In the genomic region with DNA sequence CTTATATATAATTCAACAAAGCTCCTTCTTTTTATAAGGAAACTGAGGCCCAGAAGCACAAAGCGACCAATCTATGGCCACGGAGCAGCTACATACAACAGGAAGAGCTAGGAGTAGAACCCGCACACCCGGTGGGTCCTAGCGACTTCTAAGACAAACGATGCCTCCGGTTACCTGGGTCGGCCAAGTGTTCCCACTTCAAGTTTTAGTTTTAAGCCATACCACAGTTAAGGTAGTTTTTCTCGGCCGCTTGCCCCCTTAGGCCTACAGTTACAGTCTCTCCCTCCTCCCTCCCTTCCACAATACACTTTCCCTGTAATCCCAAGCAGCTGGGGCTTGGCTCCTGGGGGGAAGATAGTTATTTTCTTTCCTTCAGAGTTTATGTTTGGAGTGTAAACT, we compare ENCODE assay signal across 8 cellular contexts. TPM values are rescaled to one million over a fixed set of nuclear protein-coding genes. Genes with fewer than 3 reads are reported as not detected.
DNase-seq lines count a peak whose midpoint lies in the region; ATAC-seq and TF ChIP-seq lines count a peak whose summit lies in the region.

No MANE protein-coding gene starts in this region.

- H3K36me3 Mint-ChIP-seq in CD8-positive, alpha-beta memory T cell = peaks cover 0 to 32% (median 6%) of the 10 kb centered on the region in 3 donors
- peaks cover 41% of the 10 kb centered on the region for H3K36me3 Mint-ChIP-seq in activated T-helper 17 cell treated with anti-CD3 and anti-CD28 coated beads, Interleukin-2, amount 50 U/mL, for 72 hours (ENCODE audit: low read depth)

- no peak for DNase-seq in CD8-positive, alpha-beta memory T cell
- peak; percentile 49 for DNase-seq in KBM-7
- no peak for DNase-seq in right atrium auricular region (ENCODE audit: low spot score)
- DNase-seq in skeletal muscle cell (ENCODE audit: low read depth) = no peak
- DNase-seq in SK-N-DZ (ENCODE audit: low spot score) = no peak
- DNase-seq in GM19240 (ENCODE audit: insufficient read length, low spot score) = no peak

- no peaks in the 10 kb centered on the region for H3K9me3 Mint-ChIP-seq in CD8-positive, alpha-beta memory T cell
- H3K9me3 Mint-ChIP-seq in activated T-helper 17 cell treated with anti-CD3 and anti-CD28 coated beads, Interleukin-2, amount 50 U/mL, for 72 hours = no peaks in the 10 kb centered on the region

- H3K4me1 ChIP-seq in CD8-positive, alpha-beta memory T cell (ENCODE audit: insufficient read depth, low read length) = peaks cover 34% of the 10 kb centered on the region
- H3K4me1 ChIP-seq in right atrium auricular region = peaks cover 0 to 38% of the 10 kb centered on the region in 2 donors

- in situ Hi-C loops in KBM-7 (cut with MboI; ENCODE audit: low pct_unique_long_range_greater_than_20kb, low sequenced_read_pairs) = no loop called here

- peak overlapping the region; percentile 93 for H3K27ac ChIP-seq in CD8-positive, alpha-beta memory T cell (ENCODE audit: low read depth, low read length)
- peak overlapping the region; percentile 86 to 88 for H3K27ac ChIP-seq in right atrium auricular region

- ATAC-seq in GM21390 (IDR thresholded peaks at IDR 0.05; ENCODE audit: unreplicated experiment) = peak; percentile 9
- ATAC-seq in activated T-helper 17 cell treated with anti-CD3 and anti-CD28 coated beads, Interleukin-2, amount 50 U/mL, for 72 hours (replicated peaks) = peak; percentile 8

- peak overlapping the region; percentile 93 to 100 (median 99) for H3K4me3 Mint-ChIP-seq in CD8-positive, alpha-beta memory T cell
- H3K4me3 Mint-ChIP-seq in activated T-helper 17 cell treated with anti-CD3 and anti-CD28 coated beads, Interleukin-2, amount 50 U/mL, for 72 hours = peak overlapping the region; percentile 93

- H3K4me1 Mint-ChIP-seq in CD8-positive, alpha-beta memory T cell = peaks cover 58 to 78% (median 71%) of the 10 kb centered on the region in 3 donors
- peaks cover 39% of the 10 kb centered on the region for H3K4me1 Mint-ChIP-seq in activated T-helper 17 cell treated with anti-CD3 and anti-CD28 coated beads, Interleukin-2, amount 50 U/mL, for 72 hours

- no peaks in the 10 kb centered on the region for H3K36me3 ChIP-seq in CD8-positive, alpha-beta memory T cell (ENCODE audit: insufficient read depth, low read length)
- H3K36me3 ChIP-seq in right atrium auricular region = no peaks in the 10 kb centered on the region

- POLR2A ChIA-PET in CD8-positive, alpha-beta memory T cell (lab: Charles Lee) = interaction anchor here (0.6 to 2.5 kb wide), 4 partner anchors 267 to 1158 kb away, joined by 3 to 10 read pairs (median 6); a partner anchor contains a TSS

- CTCF ChIA-PET in CD8-positive, alpha-beta memory T cell (lab: Charles Lee) = interaction anchor here (0.7 to 1.7 kb wide), 6 partner anchors 9 to 715 kb away, joined by 3 to 5 read pairs (median 3); no protein-coding TSS in a partner anchor

- H3K9me3 ChIP-seq in CD8-positive, alpha-beta memory T cell (ENCODE audit: low read length) = no peaks in the 10 kb centered on the region
- no peaks in the 10 kb centered on the region for H3K9me3 ChIP-seq in right atrium auricular region

- H3K27ac Mint-ChIP-seq in CD8-positive, alpha-beta memory T cell = peak overlapping the region; percentile 86 to 100 (median 97)
- H3K27ac Mint-ChIP-seq in activated T-helper 17 cell treated with anti-CD3 and anti-CD28 coated beads, Interleukin-2, amount 50 U/mL, for 72 hours = peak overlapping the region; percentile 99

- H3K27me3 Mint-ChIP-seq in CD8-positive, alpha-beta memory T cell = no peaks in the 10 kb centered on the region
- no peaks in the 10 kb centered on the region for H3K27me3 Mint-ChIP-seq in activated T-helper 17 cell treated with anti-CD3 and anti-CD28 coated beads, Interleukin-2, amount 50 U/mL, for 72 hours

- no peaks in the 10 kb centered on the region for H3K27me3 ChIP-seq in CD8-positive, alpha-beta memory T cell (ENCODE audit: insufficient read depth, low read length, poor library complexity, severe bottlenecking)
- H3K27me3 ChIP-seq in right atrium auricular region = no peaks in the 10 kb centered on the region

- no peak for TF ChIP-seq CTCF in right atrium auricular region (IDR thresholded peaks at IDR 0.05)

- peak overlapping the region; percentile 92 for H3K4me3 ChIP-seq in CD8-positive, alpha-beta memory T cell (ENCODE audit: low read length)
- H3K4me3 ChIP-seq in right atrium auricular region (peak overlapping the region; percentile 60 to 67), skeletal muscle cell (ENCODE audit: low read depth, low read length) (peak overlapping the region; percentile 90)

RNA-seq across cellular contexts. Expression of a gene that starts 0.5 kb away (rescaled TPM):
- total RNA-seq in CD8-positive, alpha-beta memory T cell = 10 to 100 TPM; 27.3 to 28.2 TPM
- polyA plus RNA-seq in CD8-positive, alpha-beta memory T cell = 27.7 TPM
- total RNA-seq in activated T-helper 17 cell treated with anti-CD3 and anti-CD28 coated beads, Interleukin-2, amount 50 U/mL, for 72 hours = 10 to 100 TPM; 24.5 to 28.2 TPM
- 1 to 10 TPM; 4.4 to 4.6 TPM for total RNA-seq in right atrium auricular region
- 9.7 and 19.8 TPM in 2 replicates for polyA plus RNA-seq in SK-N-DZ (2014; cell fraction: cytosol; rRNA removed)
- polyA plus RNA-seq in SK-N-DZ (2014; cell fraction: nucleus; rRNA removed) = 5.1 and 14.5 TPM in 2 replicates

RNA-seq across cellular contexts. Expression of a gene that starts 0.8 kb away (rescaled TPM):
- total RNA-seq in CD8-positive, alpha-beta memory T cell = 10 to 100 TPM; 36.3 to 38.0 TPM
- polyA plus RNA-seq in CD8-positive, alpha-beta memory T cell = 32.8 TPM
- 10 to 100 TPM; 26.7 to 32.5 TPM for total RNA-seq in activated T-helper 17 cell treated with anti-CD3 and anti-CD28 coated beads, Interleukin-2, amount 50 U/mL, for 72 hours
- total RNA-seq in right atrium auricular region = 10 to 100 TPM in 1 of 2 donors, 1 to 10 TPM in 1; 9.1 to 12.1 TPM
- 15.6 and 17.1 TPM in 2 replicates for polyA plus RNA-seq in SK-N-DZ (2014; cell fraction: cytosol; rRNA removed)
- polyA plus RNA-seq in SK-N-DZ (2014; cell fraction: nucleus; rRNA removed) = 9.2 and 17.9 TPM in 2 replicates

Comparison
In these comparisons a context has a peak if more than half of its experiments do, and no peak if none do; other contexts are left out.
1. RNA of a gene that starts 0.5 kb away (total RNA-seq): 27.3 to 28.2 TPM in CD8-positive, alpha-beta memory T cell and 24.5 to 28.2 TPM in activated T-helper 17 cell treated with anti-CD3 and anti-CD28 coated beads, Interleukin-2, amount 50 U/mL, for 72 hours; 4.4 to 4.6 TPM in right atrium auricular region; every median in the first group is over 4 times any median in the second.
2. Peak in every context shown above with its lines, with median percentiles within 50 percentile points of each other: H3K4me3 ChIP-seq.